16 cellular contexts compared by ENCODE assay signal in genomic region chr5:42806004-42806700, GRCh38.
"Had no signal": no experiment of that assay in that cellular context is flagged by ENCODE, and none has a peak within 500 bp of the region (broad histone marks: within the 10 kb centered on the region; RNA-seq: fewer than 3 reads in every experiment).

No MANE protein-coding gene starts in this region.

- FAIRE-seq: urothelium cell line had no signal

- H3K4me3 ChIP-seq: lung, psoas muscle, thoracic aorta had no signal

- DNase-seq: cerebellar nuclear complex; foreskin keratinocyte; mesendoderm; naive B cell; nephron progenitor cell; psoas muscle; retina; right lobe of liver; stimulated activated CD4-positive, alpha-beta T cell treated with anti-CD3 and anti-CD28 coated beads, Interleukin-2, amount 100 ng/mL, for 24 hours; stimulated activated CD4-positive, alpha-beta T cell treated with anti-CD3 and anti-CD28 coated beads, Interleukin-4, amount 100 ng/mL, for 4 hours; stimulated activated naive B cell treated with anti-CD40 and anti-IgM and Interleukin-4, amounts not matched to agents 10 μg/mL and 1 μg/mL and 100 μg/mL, for 72 hours; stimulated activated naive CD8-positive, alpha-beta T cell treated with anti-CD3 and anti-CD28 coated beads, Interleukin-15, amount 100 ng/mL, for 72 hours; trophoblast cell had no signal

- H3K4me1 ChIP-seq: foreskin keratinocyte had no signal

- ATAC-seq: foreskin keratinocyte; psoas muscle; stimulated activated naive B cell treated with anti-CD40 and anti-IgM and Interleukin-4, amounts not matched to agents 10 μg/mL and 1 μg/mL and 100 μg/mL, for 72 hours; stimulated activated naive CD8-positive, alpha-beta T cell treated with anti-CD3 and anti-CD28 coated beads, Interleukin-15, amount 100 ng/mL, for 72 hours had no signal

- H3K27me3 ChIP-seq: foreskin keratinocyte, right lobe of liver had no signal

- H3K27ac ChIP-seq: foreskin keratinocyte, psoas muscle, right lobe of liver, thoracic aorta had no signal

- H3K9me3 ChIP-seq: psoas muscle, right lobe of liver, thoracic aorta had no signal
